In genomic region chr9:86046080-86046636, GRCh38 we compare ENCODE assay signal across 21 cellular contexts.
"Had no signal": no experiment of that assay in that cellular context is flagged by ENCODE, and none has a peak within 500 bp of the region (broad histone marks: within the 10 kb centered on the region; RNA-seq: fewer than 3 reads in every experiment).

No MANE protein-coding gene starts in this region.

- H3K27ac Mint-ChIP-seq: activated CD4-positive, alpha-beta memory T cell treated with anti-CD3 and anti-CD28 coated beads for 36 hours; activated naive CD4-positive, alpha-beta T cell treated with anti-CD3 and anti-CD28 coated beads, Interleukin-2, amount 50 U/mL, for 24 hours; dendritic cell treated with granulocyte-macrophage colony-stimulating factor and Interleukin-4, amounts not matched to agents 40 ng/mL and 50 ng/mL, for 4 days; mesothelial cell of epicardium; natural killer cell; stimulated activated naive CD8-positive, alpha-beta T cell treated with anti-CD3 and anti-CD28 coated beads, Interleukin-15, amount 100 ng/mL, for 72 hours; T-helper 17 cell had no signal

- H3K9me3 ChIP-seq: body of pancreas, right lobe of liver, tibial artery, uterus had no signal

- H3K9me3 Mint-ChIP-seq: activated CD4-positive, alpha-beta memory T cell treated with anti-CD3 and anti-CD28 coated beads for 36 hours; activated naive CD4-positive, alpha-beta T cell treated with anti-CD3 and anti-CD28 coated beads, Interleukin-2, amount 50 U/mL, for 24 hours; dendritic cell treated with granulocyte-macrophage colony-stimulating factor and Interleukin-4, amounts not matched to agents 40 ng/mL and 50 ng/mL, for 4 days; natural killer cell; stimulated activated naive CD8-positive, alpha-beta T cell treated with anti-CD3 and anti-CD28 coated beads, Interleukin-15, amount 100 ng/mL, for 72 hours had no signal

- H3K36me3 ChIP-seq: cardiac muscle cell, right lobe of liver, tibial artery, uterus had no signal

- H3K4me1 Mint-ChIP-seq: activated naive CD4-positive, alpha-beta T cell treated with anti-CD3 and anti-CD28 coated beads, Interleukin-2, amount 50 U/mL, for 24 hours; stimulated activated naive CD8-positive, alpha-beta T cell treated with anti-CD3 and anti-CD28 coated beads, Interleukin-15, amount 100 ng/mL, for 72 hours; T-helper 17 cell had no signal

- H3K27me3 ChIP-seq: body of pancreas, cardiac muscle cell, right lobe of liver, tibial artery, uterus had no signal

- H3K4me3 ChIP-seq: body of pancreas, cardiac muscle cell, right lobe of liver, skin epidermis, tibial artery, uterus had no signal

- H3K27ac ChIP-seq: body of pancreas, cardiac muscle cell, right lobe of liver, skin epidermis, tibial artery, uterus had no signal

- H3K36me3 Mint-ChIP-seq: activated CD4-positive, alpha-beta memory T cell treated with anti-CD3 and anti-CD28 coated beads for 36 hours; activated naive CD4-positive, alpha-beta T cell treated with anti-CD3 and anti-CD28 coated beads, Interleukin-2, amount 50 U/mL, for 24 hours; natural killer cell had no signal

- DNase-seq: activated CD4-positive, alpha-beta memory T cell treated with anti-CD3 and anti-CD28 coated beads for 36 hours; activated CD4-positive, alpha-beta T cell treated with anti-CD3 and anti-CD28 coated beads for 48 hours; activated gamma-delta T cell treated with Interleukin-2 at 50 U/mL for 16 hours; body of pancreas; effector CD4-positive, alpha-beta T cell; foreskin fibroblast; kidney glomerular epithelial cell; left ventricle myocardium superior; mammary epithelial cell; natural killer cell; right lobe of liver; stimulated activated CD4-positive, alpha-beta T cell treated with anti-CD3 and anti-CD28 coated beads, Interleukin-1b, Interleukin-23, amount 100 ng/mL, for 48 hours; stimulated activated naive CD8-positive, alpha-beta T cell treated with anti-CD3 and anti-CD28 coated beads, Interleukin-15, amount 100 ng/mL, for 72 hours; T-helper 17 cell; tibial artery; uterus had no signal

- H3K4me1 ChIP-seq: right lobe of liver, tibial artery, uterus had no signal

- H3K4me3 Mint-ChIP-seq: activated CD4-positive, alpha-beta memory T cell treated with anti-CD3 and anti-CD28 coated beads for 36 hours; activated naive CD4-positive, alpha-beta T cell treated with anti-CD3 and anti-CD28 coated beads, Interleukin-2, amount 50 U/mL, for 24 hours; dendritic cell treated with granulocyte-macrophage colony-stimulating factor and Interleukin-4, amounts not matched to agents 40 ng/mL and 50 ng/mL, for 4 days; mesothelial cell of epicardium; natural killer cell; stimulated activated naive CD8-positive, alpha-beta T cell treated with anti-CD3 and anti-CD28 coated beads, Interleukin-15, amount 100 ng/mL, for 72 hours; T-helper 17 cell had no signal

- H3K27me3 Mint-ChIP-seq: activated naive CD4-positive, alpha-beta T cell treated with anti-CD3 and anti-CD28 coated beads, Interleukin-2, amount 50 U/mL, for 24 hours; dendritic cell treated with granulocyte-macrophage colony-stimulating factor and Interleukin-4, amounts not matched to agents 40 ng/mL and 50 ng/mL, for 4 days; stimulated activated naive CD8-positive, alpha-beta T cell treated with anti-CD3 and anti-CD28 coated beads, Interleukin-15, amount 100 ng/mL, for 72 hours had no signal

- ATAC-seq: body of pancreas; left ventricle myocardium superior; right lobe of liver; stimulated activated naive CD8-positive, alpha-beta T cell treated with anti-CD3 and anti-CD28 coated beads, Interleukin-15, amount 100 ng/mL, for 72 hours; T-helper 17 cell had no signal
